ENCODE assay signal across 8 cellular contexts in the genomic region with DNA sequence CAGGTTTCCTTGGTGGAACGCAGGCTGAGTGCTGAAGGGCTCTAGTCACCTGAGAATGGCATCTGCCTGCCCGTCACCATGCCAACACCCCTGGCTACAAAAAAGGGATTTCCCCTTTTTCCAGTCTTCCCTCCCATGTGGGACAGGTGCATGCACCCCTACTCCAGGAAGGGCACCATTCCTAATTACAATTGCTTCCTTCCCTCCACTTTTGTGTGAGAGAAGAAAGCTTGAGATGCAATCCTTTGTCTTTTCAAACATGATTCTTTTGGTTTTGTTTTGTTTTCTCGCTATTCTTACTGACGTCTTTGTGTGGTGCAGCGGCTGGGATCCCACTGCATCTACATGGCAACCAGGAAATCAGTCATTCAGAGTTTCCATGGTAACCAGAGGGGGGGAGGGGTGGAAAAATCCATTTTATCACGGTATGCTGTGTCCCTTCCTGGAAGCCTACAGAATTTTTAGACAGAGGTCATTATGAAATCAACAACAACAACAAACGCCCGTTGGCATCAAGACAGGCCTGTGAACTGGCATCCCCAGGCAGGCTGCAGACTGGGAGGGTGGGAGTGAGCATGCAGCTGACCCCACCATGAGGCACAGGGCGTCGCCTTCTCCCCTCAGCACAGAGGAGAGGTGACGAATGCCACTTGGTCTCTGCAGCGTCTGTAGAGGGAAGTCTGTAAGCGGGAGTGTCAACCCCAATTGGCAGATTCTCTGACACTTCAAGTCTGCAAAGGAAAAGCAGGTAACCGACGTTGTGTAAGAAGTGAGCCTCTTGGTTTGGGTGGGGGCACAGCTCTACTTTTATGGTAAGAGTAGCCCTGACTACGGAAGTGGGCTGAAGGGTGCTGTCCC. TPM values are rescaled to one million over a fixed set of nuclear protein-coding genes. Genes with fewer than 3 reads are reported as not detected.
A peak's percentile ranks its signal among the peaks of the same experiment; 100 is the strongest.
DNase-seq lines count a peak whose midpoint lies in the region; ATAC-seq and TF ChIP-seq lines count a peak whose summit lies in the region.

No MANE protein-coding gene starts in this region.

- H3K79me2 ChIP-seq in PC-9 (ENCODE audit: low read depth), result no peaks in the 10 kb centered on the region

- CTCF ChIA-PET in IMR-90 (lab: Yijun Ruan, JAX), result interaction anchor here (0.5 kb wide), 1 partner anchor 180 kb away, joined by 3 read pairs; no protein-coding TSS in a partner anchor
- CTCF ChIA-PET in PC-9 (lab: Charles Lee), result no interaction called here

- no peaks in the 10 kb centered on the region for H3F3A ChIP-seq in PC-9 (ENCODE audit: insufficient read depth, low read depth)

- TF ChIP-seq POLR2A in IMR-90 (IDR thresholded peaks at IDR 0.05; ENCODE audit: low read depth, low read length), result no peak

- no peaks in the 10 kb centered on the region for H3K9me2 ChIP-seq in PC-9 (ENCODE audit: insufficient read depth)

- no peak for TF ChIP-seq RAD21 in IMR-90 (IDR thresholded peaks at IDR 0.05; ENCODE audit: low read length)

- H3K27me3 ChIP-seq in IMR-90 (ENCODE audit: control insufficient read depth, insufficient read depth, low read length), result no peaks in the 10 kb centered on the region
- no peaks in the 10 kb centered on the region for H3K27me3 ChIP-seq in adipocyte (replicated peaks; ENCODE audit: control insufficient read depth, insufficient read depth, low read length)
- no peaks in the 10 kb centered on the region for H3K27me3 ChIP-seq in iPS-18a (ENCODE audit: control insufficient read depth, insufficient read depth, low read length)
- no peaks in the 10 kb centered on the region for H3K27me3 ChIP-seq in skeletal muscle tissue (ENCODE audit: control insufficient read depth in 3 of 3, insufficient read depth in 3 of 3, low read length in 3 of 3)
- H3K27me3 ChIP-seq in PC-9 (ENCODE audit: insufficient read depth, low read depth), result no peaks in the 10 kb centered on the region

- dilution Hi-C loops in IMR-90 (cut with HindIII; ENCODE audit: low sequenced_read_pairs, unreplicated experiment), result no loop called here

- H3K79me1 ChIP-seq in IMR-90 (ENCODE audit: low read depth in 1 of 2, low read length in 2 of 2), result no peaks in the 10 kb centered on the region

- no peak overlapping the region for H3K27ac ChIP-seq in IMR-90 (ENCODE audit: insufficient read depth, low read length)
- H3K27ac ChIP-seq in iPS-18a (ENCODE audit: low read length), result peak overlapping the region; percentile 98
- peak overlapping the region; percentile 54 for H3K27ac ChIP-seq in skeletal muscle tissue (ENCODE audit: low read depth, low read length)
- no peak overlapping the region for H3K27ac ChIP-seq in PC-9

- no CpG with 5 or more reads among the region's 16 CpGs for WGBS in IMR-90 (ENCODE audit: extremely low coverage in 2 of 2, insufficient read length in 1 of 2), 2 experiments

- peak overlapping the region; percentile 17; the same call in 1 of the 2 replicates for H3K23ac ChIP-seq in IMR-90 (ENCODE audit: low read depth, low read length)

- H3K4me1 ChIP-seq in IMR-90 (ENCODE audit: control insufficient read depth, insufficient read depth, low read length) (peaks cover 3% of the 10 kb centered on the region; the same call in 1 of the 2 replicates), adipocyte (ENCODE audit: control insufficient read depth, insufficient read depth, low read length) (peaks cover 22% of the 10 kb centered on the region), iPS-18a (ENCODE audit: control insufficient read depth, low read depth, low read length) (peaks cover 26% of the 10 kb centered on the region), skeletal muscle tissue (ENCODE audit: control insufficient read depth in 3 of 3, insufficient read depth in 3 of 3, low read length in 3 of 3) (peaks cover 0 to 12% (median 2%) of the 10 kb centered on the region in 3 donors), PC-9 (replicated peaks; ENCODE audit: insufficient read depth) (peaks cover 6% of the 10 kb centered on the region; the same call in 1 of the 2 replicates)

- H4K8ac ChIP-seq in IMR-90 (ENCODE audit: low read depth in 2 of 2, low read length in 2 of 2), result no peak overlapping the region

- H3K56ac ChIP-seq in IMR-90 (ENCODE audit: extremely low read depth, insufficient read depth, low read length), result no peak overlapping the region

- H3K4me3 ChIP-seq in IMR-90 (ENCODE audit: insufficient read depth, low read depth, low read length) (no peak overlapping the region), adipocyte (ENCODE audit: low read length) (no peak overlapping the region), iPS-18a (ENCODE audit: low read length) (peak overlapping the region; percentile 69), skeletal muscle tissue (ENCODE audit: low read length in 3 of 3) (peak overlapping the region; percentile 19 to 37 (median 36)), PC-9 (no peak overlapping the region)

- in situ Hi-C loops in IMR-90 (cut with MboI; ENCODE audit: low sequenced_read_pairs), result no loop called here

- H3K4ac ChIP-seq in IMR-90 (ENCODE audit: low read depth, low read length), result no peak overlapping the region

- H4K20me1 ChIP-seq in IMR-90 (ENCODE audit: insufficient read depth, low read length), result no peaks in the 10 kb centered on the region
- no peaks in the 10 kb centered on the region for H4K20me1 ChIP-seq in PC-9 (ENCODE audit: insufficient read depth)

- H2AFZ ChIP-seq in IMR-90 (replicated peaks; ENCODE audit: low read length, poor library complexity) (peak overlapping the region; percentile 80), PC-9 (no peak overlapping the region)

- H2BK120ac ChIP-seq in IMR-90 (ENCODE audit: low read depth, low read length), result no peak overlapping the region

- H2AK9ac ChIP-seq in IMR-90 (replicated peaks; ENCODE audit: low read depth, low read length, poor library complexity), result no peak overlapping the region

- ATAC-seq in GM21360 (IDR thresholded peaks at IDR 0.05; ENCODE audit: unreplicated experiment), result peak; percentile 74
- no peak for ATAC-seq in IMR-90 (ENCODE audit: low read depth)

- DNase-seq in DMS153 (lab: John Stamatoyannopoulos, UW) (peak; percentile 81), IMR-90 (peak; percentile 53), T follicular helper cell (ENCODE audit: low read depth) (peak; percentile 86), adipocyte (ENCODE audit: low read depth) (peak; percentile 3), PC-9 (no peak)

- 0 out of 2 replicates have a peak overlapping the region, but pooled peaks have one; percentile 9 for H2BK20ac ChIP-seq in IMR-90 (ENCODE audit: low read depth, low read length)

- H3K9me1 ChIP-seq in IMR-90 (ENCODE audit: insufficient read depth, low read length), result peaks cover 3% of the 10 kb centered on the region; the same call in 1 of the 2 replicates

- intact Hi-C loops in IMR-90 (cut with micrococcal nuclease) (no loop called here), PC-9 (cut with micrococcal nuclease; ENCODE audit: unreplicated experiment) (no loop called here)

- no peak overlapping the region for H3K18ac ChIP-seq in IMR-90 (ENCODE audit: low read depth, low read length)

- H3K9me3 ChIP-seq in IMR-90 (ENCODE audit: control insufficient read depth, insufficient read depth, low read length) (no peaks in the 10 kb centered on the region), adipocyte (ENCODE audit: control insufficient read depth, low read length) (no peaks in the 10 kb centered on the region), iPS-18a (ENCODE audit: control insufficient read depth, low read depth, low read length) (no peaks in the 10 kb centered on the region), skeletal muscle tissue (ENCODE audit: control insufficient read depth in 3 of 3, low read length in 3 of 3) (no peaks in the 10 kb centered on the region), PC-9 (ENCODE audit: insufficient read depth, low read depth) (no peaks in the 10 kb centered on the region)

- no peak overlapping the region for H2BK15ac ChIP-seq in IMR-90 (ENCODE audit: low read depth, low read length)

- H2AK5ac ChIP-seq in IMR-90 (ENCODE audit: low read depth, low read length), result peak overlapping the region; percentile 66; the same call in 1 of the 2 replicates

- no peak overlapping the region for H2BK5ac ChIP-seq in IMR-90 (ENCODE audit: low read depth, low read length, poor library complexity, severe bottlenecking)

- H3K4me2 ChIP-seq in IMR-90 (ENCODE audit: low read depth, low read length) (no peak overlapping the region), PC-9 (no peak overlapping the region)

- TF ChIP-seq CTCF in IMR-90 (conservative IDR thresholded peaks at IDR 0.05; ENCODE audit: low read depth, low read length) (no peak), PC-9 (conservative IDR thresholded peaks at IDR 0.05) (no peak)

- no peak overlapping the region for H4K5ac ChIP-seq in IMR-90 (ENCODE audit: low read depth, low read length)

- H3K9ac ChIP-seq in IMR-90 (ENCODE audit: low read depth, low read length), result no peak overlapping the region
- no peak overlapping the region for H3K9ac ChIP-seq in adipocyte (ENCODE audit: low read length)
- peak overlapping the region; percentile 88 for H3K9ac ChIP-seq in iPS-18a (ENCODE audit: low read length)
- H3K9ac ChIP-seq in skeletal muscle tissue (ENCODE audit: low read depth in 1 of 3, low read length in 3 of 3), result peak overlapping the region in 1 of 3 donors; percentile 45

- H4K91ac ChIP-seq in IMR-90 (ENCODE audit: insufficient read depth, low read depth, low read length), result 0 out of 2 replicates have a peak overlapping the region, but pooled peaks have one; percentile 4

- 0 out of 2 replicates have a peak overlapping the region, but pooled peaks have one; percentile 20 for H3K14ac ChIP-seq in IMR-90 (replicated peaks; ENCODE audit: low read depth, low read length)

- no peaks in the 10 kb centered on the region for H3K36me3 ChIP-seq in IMR-90 (ENCODE audit: control insufficient read depth, insufficient read depth, low read length)
- no peaks in the 10 kb centered on the region for H3K36me3 ChIP-seq in adipocyte (ENCODE audit: control insufficient read depth, insufficient read depth, low read length, severe bottlenecking)
- H3K36me3 ChIP-seq in iPS-18a (ENCODE audit: control insufficient read depth, low read depth, low read length), result no peaks in the 10 kb centered on the region
- H3K36me3 ChIP-seq in skeletal muscle tissue (ENCODE audit: control insufficient read depth in 3 of 3, insufficient read depth in 3 of 3, low read length in 3 of 3), result no peaks in the 10 kb centered on the region
- H3K36me3 ChIP-seq in PC-9 (ENCODE audit: low read depth), result no peaks in the 10 kb centered on the region

- no TSS peak for BruUV-seq in IMR-90 (replicated peaks; lab: Mats Ljungman, UMichigan)
- no TSS peak for BruUV-seq in PC-9 (replicated peaks; lab: Mats Ljungman, UMichigan)

- POLR2A ChIA-PET in IMR-90 (lab: Charles Lee; ENCODE audit: unreplicated experiment), result no interaction called here
- POLR2A ChIA-PET in PC-9 (lab: Charles Lee; ENCODE audit: unreplicated experiment), result no interaction called here

RNA-seq across cellular contexts. Expression of a gene that starts 13.6 kb away (rescaled TPM):
- total RNA-seq in IMR-90 (2012; rRNA removed) (13.1 and 18.6 TPM in 2 replicates), skeletal muscle tissue (25.1 TPM), PC-9 (2021) (0.33 TPM in 1 of 2 replicates, not detected in the other)
- polyA plus RNA-seq in IMR-90 (2012; rRNA removed), result 13.5 and 14.6 TPM in 2 replicates
- polyA plus RNA-seq in IMR-90 (2012; cell fraction: cytosol; rRNA removed), result 4.8 and 7.4 TPM in 2 replicates
- 1.1 and 6.2 TPM in 2 replicates for polyA plus RNA-seq in IMR-90 (2012; cell fraction: nucleus; rRNA removed; ENCODE audit: low replicate concordance)

Comparison
In these comparisons a context has a peak if more than half of its experiments do, and no peak if none do; other contexts are left out.
1. DNase-seq: peak in DMS153 (single experiment), IMR-90 (single experiment), T follicular helper cell (single experiment) and adipocyte (single experiment); none in PC-9 (0 of 2).
2. H3K27ac ChIP-seq: peak in iPS-18a (single experiment) and skeletal muscle tissue (single experiment); none in IMR-90 (single experiment) and PC-9 (single experiment).
3. H3K4me3 ChIP-seq: peak in iPS-18a (single experiment) and skeletal muscle tissue (3 of 3); none in IMR-90 (single experiment), adipocyte (single experiment) and PC-9 (single experiment).
4. RNA of a gene that starts 13.6 kb away (total RNA-seq): 25.1 TPM in skeletal muscle tissue (single experiment) and 13.1 to 18.6 TPM in IMR-90; 0.33 TPM in PC-9; every median in the first group is over 10 times any median in the second.